8 cellular contexts compared by ENCODE assay signal in the genomic region with DNA sequence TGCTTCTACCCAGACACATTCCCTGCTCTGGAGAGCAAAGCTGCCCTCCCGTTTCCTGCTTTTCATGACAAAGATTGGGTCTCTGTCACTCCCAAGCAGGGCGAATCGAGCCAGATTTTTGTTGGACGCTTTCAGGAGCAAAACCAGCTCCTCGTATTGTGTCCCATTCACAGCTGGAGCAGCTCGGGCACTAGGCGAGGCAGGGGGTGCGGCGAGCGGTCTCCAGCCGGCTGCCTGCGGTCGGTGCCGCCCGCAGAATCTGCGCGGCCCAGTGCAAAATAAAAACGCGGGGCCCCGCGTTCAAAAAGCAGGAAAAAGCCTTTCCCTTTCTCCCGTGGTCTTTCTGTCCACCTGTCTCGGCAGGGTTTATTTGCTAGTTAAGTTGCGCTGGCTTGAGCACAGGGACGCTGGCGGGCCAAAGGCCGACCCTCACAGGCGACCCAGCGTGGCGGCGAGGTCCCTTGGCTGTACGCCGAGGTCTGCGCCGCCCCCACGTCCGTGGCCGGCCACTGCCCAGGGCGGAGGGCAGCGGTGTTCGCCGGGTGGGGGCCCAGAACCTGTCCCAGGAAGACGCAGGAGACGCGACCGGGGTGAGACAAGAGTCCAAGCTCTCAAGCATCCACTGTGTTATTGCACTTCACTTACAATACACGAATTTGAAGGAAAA.
A peak's percentile ranks its signal among the peaks of the same experiment; 100 is the strongest.
DNase-seq lines count a peak whose midpoint lies in the region; ATAC-seq and TF ChIP-seq lines count a peak whose summit lies in the region.

No MANE protein-coding gene starts in this region.

- H3K9me3 ChIP-seq in HAP-1 (no peaks in the 10 kb centered on the region), body of pancreas (no peaks in the 10 kb centered on the region), iPS-20b (ENCODE audit: insufficient read depth, low read depth, low read length) (peaks cover 4% of the 10 kb centered on the region; the same call in 1 of the 2 replicates)

- TF ChIP-seq POLR2A in body of pancreas (IDR thresholded peaks at IDR 0.05) = no peak

- H3K36me3 ChIP-seq in HAP-1 (replicated peaks) = no peaks in the 10 kb centered on the region
- no peaks in the 10 kb centered on the region for H3K36me3 ChIP-seq in body of pancreas (replicated peaks in 1 of 2; ENCODE audit: insufficient read depth in 1 of 2, low read depth in 2 of 2)
- H3K36me3 ChIP-seq in iPS-20b (ENCODE audit: insufficient read depth, low read depth, low read length) = no peaks in the 10 kb centered on the region

- H3K9ac ChIP-seq in iPS-20b (ENCODE audit: low read depth, low read length) = peak overlapping the region; percentile 26; the same call in 1 of the 2 replicates

- H3K27me3 ChIP-seq in HAP-1 (ENCODE audit: low read depth) = peaks cover 6% of the 10 kb centered on the region
- H3K27me3 ChIP-seq in body of pancreas = no peaks in the 10 kb centered on the region
- peaks cover 44% of the 10 kb centered on the region for H3K27me3 ChIP-seq in iPS-20b (ENCODE audit: insufficient read depth, low read length)

- TF ChIP-seq CTCF in body of pancreas (IDR thresholded peaks at IDR 0.05) = no peak

- H3K4me1 ChIP-seq in HAP-1 (no peaks in the 10 kb centered on the region; the same call in 1 of the 2 replicates), body of pancreas (peaks cover 9% of the 10 kb centered on the region), iPS-20b (ENCODE audit: insufficient read depth, low read length) (0 out of 2 replicates have a peak, but pooled peaks cover 3% of the 10 kb centered on the region)

- H3K27ac ChIP-seq in body of pancreas = no peak overlapping the region
- H3K27ac ChIP-seq in iPS-20b (ENCODE audit: low read length) = no peak overlapping the region

- in situ Hi-C loops in HAP-1 (cut with MboI; ENCODE audit: low sequenced_read_pairs) = no loop called here

- intact Hi-C loops in body of pancreas (cut with DNase I) = no loop called here

- peak; percentile 55 for ATAC-seq in body of pancreas
- ATAC-seq in HG02571 (IDR thresholded peaks at IDR 0.05; ENCODE audit: unreplicated experiment) = no peak

- DNase-seq in HAP-1 (ENCODE audit: low spot score in 2 of 2) = peak in 1 of 2 experiments; percentile 23
- peak in 2 of 4 donors; percentile 23 to 34 for DNase-seq in body of pancreas
- no peak for DNase-seq in skeletal muscle cell (ENCODE audit: low read depth)
- no peak for DNase-seq in NCI-H2227 treated with DMSO at 0.1 percent for 48 hours (lab: John Stamatoyannopoulos, UW)
- no peak for DNase-seq in NOMO-1 (lab: John Stamatoyannopoulos, UW; ENCODE audit: unreplicated experiment in 2 of 2)
- DNase-seq in activated T-cell treated with anti-CD3 and anti-CD28 coated beads, Interleukin-2, amount 50 U/mL, for 1 hour = no peak

- H3K4me3 ChIP-seq in HAP-1 (peak overlapping the region; percentile 23), body of pancreas (peak overlapping the region in 1 of 2 donors; percentile 38), iPS-20b (ENCODE audit: low read length) (peak overlapping the region; percentile 74), skeletal muscle cell (ENCODE audit: low read depth, low read length) (peak overlapping the region; percentile 48)

- 0 to 2% methylated on average over 9 to 47 of the region's 47 CpGs for WGBS in body of pancreas, 2 donors
